8 cellular contexts compared by ENCODE assay signal in genomic region chr5:172765766-172766286, GRCh38. TPM values are rescaled to one million over a fixed set of nuclear protein-coding genes. Genes with fewer than 3 reads are reported as not detected.
DNase-seq lines count a peak whose midpoint lies in the region; FAIRE-seq and TF ChIP-seq lines count a peak whose summit lies in the region.

No MANE protein-coding gene starts in this region.

- H3K4me1 ChIP-seq in kidney (ENCODE audit: control insufficient read depth in 1 of 2, insufficient read depth in 1 of 2, low read depth in 1 of 2, low read length in 2 of 2), result peaks cover 20 to 29% of the 10 kb centered on the region in 2 donors

- H3K4me3 ChIP-seq in astrocyte of the spinal cord (ENCODE audit: low read depth, low read length) (peak overlapping the region; percentile 94), kidney (ENCODE audit: low read length in 2 of 2) (peak overlapping the region; percentile 86 to 96)

- no peak for TF ChIP-seq CTCF in astrocyte of the spinal cord (IDR thresholded peaks at IDR 0.05; ENCODE audit: low read depth, low read length)
- TF ChIP-seq CTCF in kidney (IDR thresholded peaks at IDR 0.05; ENCODE audit: borderline replicate concordance, extremely low read depth, insufficient read depth), result no peak

- in situ Hi-C loops in astrocyte of the spinal cord (cut with HindIII; ENCODE audit: low sequenced_read_pairs), result no loop called here

- H3K9ac ChIP-seq in kidney (ENCODE audit: low read length in 2 of 2), result peak overlapping the region; percentile 84 to 95

- intact Hi-C loops in kidney (cut with DNase I), result no loop called here

- FAIRE-seq in kidney (lab: Jason Lieb, UNC), result no peak

- no peaks in the 10 kb centered on the region for H3K9me3 ChIP-seq in kidney (ENCODE audit: control insufficient read depth in 1 of 2, low read length in 2 of 2)

- peaks cover 22 to 34% of the 10 kb centered on the region in 2 donors for H3K36me3 ChIP-seq in kidney (ENCODE audit: control insufficient read depth in 1 of 2, insufficient read depth in 2 of 2, low read length in 2 of 2)

- DNase-seq in DMS 273 (lab: John Stamatoyannopoulos, UW; ENCODE audit: unreplicated experiment) (peak; percentile 49), DMS 273 treated with DMSO at 0.1 percent for 48 hours (lab: John Stamatoyannopoulos, UW) (no peak), astrocyte of the spinal cord (ENCODE audit: low read depth, low spot score) (peak; percentile 94), kidney (no peak), substantia nigra (lab: John Stamatoyannopoulos, UW) (peak in 3 of 49 donors; percentile 58 to 69 (median 61)), middle frontal gyrus (ENCODE audit: extremely low spot score, low spot score) (no peak), GM19238 (ENCODE audit: insufficient read length, low spot score) (no peak)
- DNase-seq in stimulated activated CD4-positive, alpha-beta T cell treated with anti-CD3 and anti-CD28 coated beads, Interleukin-2, amount 100 ng/mL, for 48 hours, result no peak

- H3K27ac ChIP-seq in kidney (ENCODE audit: low read depth in 2 of 2, low read length in 2 of 2), result peak overlapping the region; percentile 88 to 98
- H3K27ac ChIP-seq in substantia nigra (ENCODE audit: low read depth, low read length, poor library complexity, severe bottlenecking), result peak overlapping the region; percentile 99

RNA-seq across cellular contexts. Expression of gene DUSP1, which starts 5.2 kb away (rescaled TPM):
- total RNA-seq in kidney, result 172 TPM
- polyA plus RNA-seq in kidney (ENCODE audit: insufficient read depth, low read depth, low replicate concordance), result 298 TPM

Comparison
In these comparisons a context has a peak if more than half of its experiments do, and no peak if none do; other contexts are left out.
1. DNase-seq: peak in DMS 273 (single experiment) and astrocyte of the spinal cord (single experiment); none in DMS 273 treated with DMSO at 0.1 percent for 48 hours (single experiment), kidney (single experiment), middle frontal gyrus (single experiment), GM19238 (single experiment) and stimulated activated CD4-positive, alpha-beta T cell treated with anti-CD3 and anti-CD28 coated beads, Interleukin-2, amount 100 ng/mL, for 48 hours (0 of 2).